3 cellular contexts compared by ENCODE assay signal in genomic region chr10:19719320-19719719, GRCh38.
A peak's percentile ranks its signal among the peaks of the same experiment; 100 is the strongest.
TF ChIP-seq lines count a peak whose summit lies in the region.

No MANE protein-coding gene starts in this region.

TF ChIP-seq in liver, 16 proteins besides CTCF, POLR2A, EP300 and RAD21 (continued from another document):
- no peak for TF ChIP-seq ZBTB33 (IDR thresholded peaks at IDR 0.05)
- TF ChIP-seq ATF3 (IDR thresholded peaks at IDR 0.05), result no peak
- no peak for TF ChIP-seq MAX (IDR thresholded peaks at IDR 0.05)
- TF ChIP-seq TAF1 (conservative IDR thresholded peaks at IDR 0.05), result no peak
- TF ChIP-seq GABPA (IDR thresholded peaks at IDR 0.05 in 1 of 2, conservative IDR thresholded peaks at IDR 0.05 in 1 of 2), result no peak
- no peak for TF ChIP-seq YY1 (IDR thresholded peaks at IDR 0.05)
TF ChIP-seq in liver: peak in this region for 1.

TF ChIP-seq in HepG2, 621 proteins besides CTCF, POLR2A, EP300 and RAD21 (continued from another document):
- TF ChIP-seq ZNF180 (CRISPR knock-in tag; IDR thresholded peaks at IDR 0.05; ENCODE audit: borderline replicate concordance, low read depth) (no peak), NFYB (CRISPR knock-in tag; IDR thresholded peaks at IDR 0.05) (no peak), FIP1L1 (IDR thresholded peaks at IDR 0.05; ENCODE audit: borderline replicate concordance, insufficient read depth, low read depth, low read length) (no peak), ZBTB44 (CRISPR knock-in tag; IDR thresholded peaks at IDR 0.05) (no peak), HDAC1 (CRISPR knock-in tag; IDR thresholded peaks at IDR 0.05) (no peak)

TF ChIP-seq in SK-N-SH, 30 proteins besides CTCF, POLR2A, EP300 and RAD21:
- peak; percentile 50 for TF ChIP-seq PBX3 (IDR thresholded peaks at IDR 0.05)
- TF ChIP-seq NRF1 (IDR thresholded peaks at IDR 0.05; ENCODE audit: low read depth, low read length), result no peak
- no peak for TF ChIP-seq GATA2 (CRISPR knock-in tag; IDR thresholded peaks at IDR 0.05)
- peak; percentile 91 for TF ChIP-seq TCF12 (IDR thresholded peaks at IDR 0.05)
- no peak for TF ChIP-seq REST (IDR thresholded peaks at IDR 0.05; ENCODE audit: low read depth, low read length)
- TF ChIP-seq MXI1 (IDR thresholded peaks at IDR 0.05; ENCODE audit: low read depth, low read length), result no peak
- no peak for TF ChIP-seq USF2 (IDR thresholded peaks at IDR 0.05; ENCODE audit: borderline replicate concordance, low read depth, low read length)
- no peak for TF ChIP-seq TAF1 (IDR thresholded peaks at IDR 0.05; ENCODE audit: borderline replicate concordance, low read depth, low read length)
- TF ChIP-seq USF1 (IDR thresholded peaks at IDR 0.05; ENCODE audit: borderline replicate concordance, low read depth), result no peak
- TF ChIP-seq YY1 (IDR thresholded peaks at IDR 0.05; ENCODE audit: low read depth), result no peak
- no peak for TF ChIP-seq ZBTB33 (IDR thresholded peaks at IDR 0.05; ENCODE audit: borderline replicate concordance, low read depth)
- TF ChIP-seq ELF1 (IDR thresholded peaks at IDR 0.05), result no peak
- TF ChIP-seq FOXJ3 (CRISPR knock-in tag; IDR thresholded peaks at IDR 0.05), result no peak
- TF ChIP-seq FOSL2 (IDR thresholded peaks at IDR 0.05; ENCODE audit: borderline replicate concordance, low read depth), result no peak
- TF ChIP-seq TEAD4 (IDR thresholded peaks at IDR 0.05; ENCODE audit: borderline replicate concordance, insufficient read depth), result no peak
- no peak for TF ChIP-seq CHD2 (IDR thresholded peaks at IDR 0.05; ENCODE audit: low read length, partially characterized antibody)
- TF ChIP-seq MEF2A (IDR thresholded peaks at IDR 0.05; ENCODE audit: borderline replicate concordance, low read depth), result no peak
- no peak for TF ChIP-seq GABPA (IDR thresholded peaks at IDR 0.05; ENCODE audit: low read depth)
- no peak for TF ChIP-seq RCOR1 (IDR thresholded peaks at IDR 0.05; ENCODE audit: low read length)
- TF ChIP-seq NFIC (IDR thresholded peaks at IDR 0.05; ENCODE audit: borderline replicate concordance), result peak; percentile 58; the same call in 1 of the 2 replicates
- no peak for TF ChIP-seq EZH2phosphoT487 (IDR thresholded peaks at IDR 0.05; ENCODE audit: borderline replicate concordance, low read depth)
- no peak for TF ChIP-seq MAX (IDR thresholded peaks at IDR 0.05; ENCODE audit: low read depth)
- TF ChIP-seq RFX5 (IDR thresholded peaks at IDR 0.05; ENCODE audit: low read length), result no peak
- no peak for TF ChIP-seq IRF3 (IDR thresholded peaks at IDR 0.05; ENCODE audit: low read depth, low read length)
- no peak; the same call in 1 of the 2 replicates for TF ChIP-seq SMC3 (IDR thresholded peaks at IDR 0.05; ENCODE audit: low read depth, low read length)
- no peak for TF ChIP-seq SIN3A (IDR thresholded peaks at IDR 0.05; ENCODE audit: borderline replicate concordance, low read depth, low read length)
- TF ChIP-seq JUND (IDR thresholded peaks at IDR 0.05), result peak; percentile 52
- TF ChIP-seq RXRA (IDR thresholded peaks at IDR 0.05; ENCODE audit: borderline replicate concordance, low read depth), result no peak
- TF ChIP-seq POLR2AphosphoS5 (IDR thresholded peaks at IDR 0.05; ENCODE audit: low read depth, low read length), result peak; percentile 60; the same call in 1 of the 2 replicates
- 0 out of 2 replicates have a peak, but pooled peaks have one; percentile 25 for TF ChIP-seq FOXM1 (IDR thresholded peaks at IDR 0.05; ENCODE audit: low read depth)
